In genomic region chr11:2185324-2186085, GRCh38 we compare ENCODE assay signal across 18 cellular contexts. TPM values are rescaled to one million over a fixed set of nuclear protein-coding genes. Genes with fewer than 3 reads are reported as not detected.
DNase-seq lines count a peak whose midpoint lies in the region; ATAC-seq and TF ChIP-seq lines count a peak whose summit lies in the region.
"Had no signal": no experiment of that assay in that cellular context is flagged by ENCODE, and none has a peak within 500 bp of the region (broad histone marks: within the 10 kb centered on the region; RNA-seq: fewer than 3 reads in every experiment).

No MANE protein-coding gene starts in this region.

- no peaks in the 10 kb centered on the region for H3K4me1 Mint-ChIP-seq in Calu3 (ENCODE audit: low read depth, unreplicated experiment)

- H3K27me3 Mint-ChIP-seq in Calu3 (ENCODE audit: unreplicated experiment): no peaks in the 10 kb centered on the region

- H3K9me3 Mint-ChIP-seq in Calu3 (ENCODE audit: low read depth, unreplicated experiment): no peaks in the 10 kb centered on the region

- ATAC-seq in esophagus mucosa: no peak
- ATAC-seq: T-helper 17 cell had no signal

- no peak for TF ChIP-seq CTCF in Calu3 (IDR thresholded peaks at IDR 0.05; ENCODE audit: unreplicated experiment)

- DNase-seq in Ammon's horn (ENCODE audit: low spot score): peak; percentile 37
- peak; percentile 75 for DNase-seq in COR-L47 (lab: John Stamatoyannopoulos, UW)
- DNase-seq in NCI-H1092 treated with DMSO at 0.1 percent for 48 hours (lab: John Stamatoyannopoulos, UW): peak; percentile 65
- DNase-seq in head of caudate nucleus: peak in 24 of 42 donors; percentile 25 to 74 (median 40)
- DNase-seq in Calu3: no peak
- no peak for DNase-seq in RKO (ENCODE audit: low spot score)
- DNase-seq: GDM1, H7, MM.1S, NCI-H187 treated with DMSO at 0.1 percent for 48 hours, NCI-H2171 treated with DMSO at 0.1 percent for 48 hours, NCI-H446, NCI-H748 treated with DMSO at 0.1 percent for 48 hours, SJCRH30, T-helper 17 cell had no signal

- no peak overlapping the region for H3K4me3 Mint-ChIP-seq in Calu3 (ENCODE audit: low read depth, unreplicated experiment)
- H3K4me3 Mint-ChIP-seq: T-helper 17 cell had no signal

- no TSS peak for BruUV-seq in Calu3 (replicated peaks; lab: Mats Ljungman, UMichigan)

- H3K36me3 Mint-ChIP-seq in Calu3 (ENCODE audit: insufficient read depth, unreplicated experiment): no peaks in the 10 kb centered on the region

- intact Hi-C loops in head of caudate nucleus (cut with DNase I) (loop anchor here (5.0 kb wide), 1 partner anchor 237 kb away; no protein-coding TSS in a partner anchor), Calu3 (cut with micrococcal nuclease; ENCODE audit: unreplicated experiment) (no loop called here)

- CTCF ChIA-PET in Calu3 (lab: Charles Lee): interaction anchor here (0.6 to 2.1 kb wide), 4 partner anchors 114 to 235 kb away, joined by 3 to 9 read pairs (median 4); no protein-coding TSS in a partner anchor

- no peak overlapping the region for H3K27ac Mint-ChIP-seq in Calu3 (ENCODE audit: unreplicated experiment)
- H3K27ac Mint-ChIP-seq: T-helper 17 cell had no signal

RNA-seq across cellular contexts. Expression of gene TH, which starts 13.9 kb away (rescaled TPM):
- total RNA-seq in Calu3 (2022): not detected in 2 replicates
- 0.40 TPM for total RNA-seq in esophagus mucosa
- total RNA-seq: Daoy, H7, HepG2, SJCRH30, T-helper 17 cell had no signal

RNA-seq across cellular contexts. Expression of gene INS, which starts 24.5 kb away (rescaled TPM):
- total RNA-seq in Calu3 (2022) (not detected in 2 replicates), esophagus mucosa (not detected)
- total RNA-seq: Daoy, H7, HepG2, SJCRH30, T-helper 17 cell had no signal

RNA-seq across cellular contexts. Expression of gene IGF2, which starts 46.3 kb away (rescaled TPM):
- total RNA-seq in Calu3 (2022): 0.37 and 0.45 TPM in 2 replicates
- total RNA-seq in esophagus mucosa: 1.6 TPM

Comparison
In these comparisons a context has a peak if more than half of its experiments do, and no peak if none do; other contexts are left out.
1. DNase-seq: peak in Ammon's horn (single experiment), COR-L47 (single experiment), NCI-H1092 treated with DMSO at 0.1 percent for 48 hours (single experiment) and head of caudate nucleus (24 of 42); none in Calu3 (single experiment) and RKO (single experiment).